Comparison of ENCODE assay signal across 2 cellular contexts in the genomic region with DNA sequence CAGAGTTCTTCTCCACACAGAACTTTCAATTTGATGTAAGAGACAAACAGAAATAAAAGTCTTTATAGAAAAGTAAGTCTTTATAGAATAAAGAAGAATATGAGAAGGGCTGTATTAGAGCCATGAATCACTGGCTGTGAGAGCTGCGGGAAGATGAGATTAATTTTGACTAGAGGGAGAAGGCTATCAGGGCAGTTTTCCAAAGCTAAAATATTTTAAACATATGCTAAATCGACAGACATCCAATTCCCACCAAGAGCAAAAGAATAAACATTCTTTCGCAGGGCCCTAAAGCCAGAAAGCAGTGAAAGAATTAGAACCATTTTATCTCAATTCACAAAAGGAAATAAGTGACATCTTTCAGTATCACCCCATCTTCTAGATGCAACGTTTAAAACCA.
TF ChIP-seq lines count a peak whose summit lies in the region.

No MANE protein-coding gene starts in this region.

TF ChIP-seq in A549, 52 proteins besides CTCF, POLR2A, EP300 and RAD21:
- TF ChIP-seq, protein P1, sequence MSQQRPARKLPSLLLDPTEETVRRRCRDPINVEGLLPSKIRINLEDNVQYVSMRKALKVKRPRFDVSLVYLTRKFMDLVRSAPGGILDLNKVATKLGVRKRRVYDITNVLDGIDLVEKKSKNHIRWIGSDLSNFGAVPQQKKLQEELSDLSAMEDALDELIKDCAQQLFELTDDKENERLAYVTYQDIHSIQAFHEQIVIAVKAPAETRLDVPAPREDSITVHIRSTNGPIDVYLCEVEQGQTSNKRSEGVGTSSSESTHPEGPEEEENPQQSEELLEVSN (IDR thresholded peaks at IDR 0.05; ENCODE audit: borderline replicate concordance, low read depth): no peak
- TF ChIP-seq CHD2 (IDR thresholded peaks at IDR 0.05; ENCODE audit: low read length, partially characterized antibody) (no peak), EHMT2 (IDR thresholded peaks at IDR 0.05; ENCODE audit: low read depth) (no peak), NR3C1 (IDR thresholded peaks at IDR 0.05) (no peak), KDM5A (IDR thresholded peaks at IDR 0.05) (no peak)
- TF ChIP-seq, protein P2, sequence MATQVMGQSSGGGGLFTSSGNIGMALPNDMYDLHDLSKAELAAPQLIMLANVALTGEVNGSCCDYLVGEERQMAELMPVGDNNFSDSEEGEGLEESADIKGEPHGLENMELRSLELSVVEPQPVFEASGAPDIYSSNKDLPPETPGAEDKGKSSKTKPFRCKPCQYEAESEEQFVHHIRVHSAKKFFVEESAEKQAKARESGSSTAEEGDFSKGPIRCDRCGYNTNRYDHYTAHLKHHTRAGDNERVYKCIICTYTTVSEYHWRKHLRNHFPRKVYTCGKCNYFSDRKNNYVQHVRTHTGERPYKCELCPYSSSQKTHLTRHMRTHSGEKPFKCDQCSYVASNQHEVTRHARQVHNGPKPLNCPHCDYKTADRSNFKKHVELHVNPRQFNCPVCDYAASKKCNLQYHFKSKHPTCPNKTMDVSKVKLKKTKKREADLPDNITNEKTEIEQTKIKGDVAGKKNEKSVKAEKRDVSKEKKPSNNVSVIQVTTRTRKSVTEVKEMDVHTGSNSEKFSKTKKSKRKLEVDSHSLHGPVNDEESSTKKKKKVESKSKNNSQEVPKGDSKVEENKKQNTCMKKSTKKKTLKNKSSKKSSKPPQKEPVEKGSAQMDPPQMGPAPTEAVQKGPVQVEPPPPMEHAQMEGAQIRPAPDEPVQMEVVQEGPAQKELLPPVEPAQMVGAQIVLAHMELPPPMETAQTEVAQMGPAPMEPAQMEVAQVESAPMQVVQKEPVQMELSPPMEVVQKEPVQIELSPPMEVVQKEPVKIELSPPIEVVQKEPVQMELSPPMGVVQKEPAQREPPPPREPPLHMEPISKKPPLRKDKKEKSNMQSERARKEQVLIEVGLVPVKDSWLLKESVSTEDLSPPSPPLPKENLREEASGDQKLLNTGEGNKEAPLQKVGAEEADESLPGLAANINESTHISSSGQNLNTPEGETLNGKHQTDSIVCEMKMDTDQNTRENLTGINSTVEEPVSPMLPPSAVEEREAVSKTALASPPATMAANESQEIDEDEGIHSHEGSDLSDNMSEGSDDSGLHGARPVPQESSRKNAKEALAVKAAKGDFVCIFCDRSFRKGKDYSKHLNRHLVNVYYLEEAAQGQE (IDR thresholded peaks at IDR 0.05): no peak

TF ChIP-seq in IMR-90, 13 proteins besides CTCF, POLR2A, EP300 and RAD21:
- TF ChIP-seq CHD1 (IDR thresholded peaks at IDR 0.05; ENCODE audit: low read depth, low read length) (no peak), MXI1 (IDR thresholded peaks at IDR 0.05; ENCODE audit: borderline replicate concordance, low read depth, low read length) (no peak), CEBPB (IDR thresholded peaks at IDR 0.05; ENCODE audit: low read depth, low read length) (no peak), FOS (IDR thresholded peaks at IDR 0.05; ENCODE audit: low read depth, low read length) (no peak), SMC3 (IDR thresholded peaks at IDR 0.05; ENCODE audit: low read depth, low read length) (no peak), NFE2L2 (IDR thresholded peaks at IDR 0.05; ENCODE audit: low read depth, low read length) (no peak), MAFK (IDR thresholded peaks at IDR 0.05; ENCODE audit: low read depth, low read length) (no peak), RFX5 (IDR thresholded peaks at IDR 0.05; ENCODE audit: low read depth, low read length) (no peak), RCOR1 (IDR thresholded peaks at IDR 0.05; ENCODE audit: insufficient replicate concordance, low read length) (no peak), MAZ (IDR thresholded peaks at IDR 0.05; ENCODE audit: borderline replicate concordance, low read depth, low read length) (no peak), BHLHE40 (IDR thresholded peaks at IDR 0.05; ENCODE audit: low read depth, low read length) (no peak)
- TF ChIP-seq, protein P3, sequence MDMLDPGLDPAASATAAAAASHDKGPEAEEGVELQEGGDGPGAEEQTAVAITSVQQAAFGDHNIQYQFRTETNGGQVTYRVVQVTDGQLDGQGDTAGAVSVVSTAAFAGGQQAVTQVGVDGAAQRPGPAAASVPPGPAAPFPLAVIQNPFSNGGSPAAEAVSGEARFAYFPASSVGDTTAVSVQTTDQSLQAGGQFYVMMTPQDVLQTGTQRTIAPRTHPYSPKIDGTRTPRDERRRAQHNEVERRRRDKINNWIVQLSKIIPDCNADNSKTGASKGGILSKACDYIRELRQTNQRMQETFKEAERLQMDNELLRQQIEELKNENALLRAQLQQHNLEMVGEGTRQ (IDR thresholded peaks at IDR 0.05; ENCODE audit: low read depth, low read length): no peak
- TF ChIP-seq, protein P4, sequence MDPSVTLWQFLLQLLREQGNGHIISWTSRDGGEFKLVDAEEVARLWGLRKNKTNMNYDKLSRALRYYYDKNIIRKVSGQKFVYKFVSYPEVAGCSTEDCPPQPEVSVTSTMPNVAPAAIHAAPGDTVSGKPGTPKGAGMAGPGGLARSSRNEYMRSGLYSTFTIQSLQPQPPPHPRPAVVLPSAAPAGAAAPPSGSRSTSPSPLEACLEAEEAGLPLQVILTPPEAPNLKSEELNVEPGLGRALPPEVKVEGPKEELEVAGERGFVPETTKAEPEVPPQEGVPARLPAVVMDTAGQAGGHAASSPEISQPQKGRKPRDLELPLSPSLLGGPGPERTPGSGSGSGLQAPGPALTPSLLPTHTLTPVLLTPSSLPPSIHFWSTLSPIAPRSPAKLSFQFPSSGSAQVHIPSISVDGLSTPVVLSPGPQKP (IDR thresholded peaks at IDR 0.05; ENCODE audit: borderline replicate concordance, low read depth, low read length): no peak
